ENCODE assay signal across 9 cellular contexts in the genomic region with DNA sequence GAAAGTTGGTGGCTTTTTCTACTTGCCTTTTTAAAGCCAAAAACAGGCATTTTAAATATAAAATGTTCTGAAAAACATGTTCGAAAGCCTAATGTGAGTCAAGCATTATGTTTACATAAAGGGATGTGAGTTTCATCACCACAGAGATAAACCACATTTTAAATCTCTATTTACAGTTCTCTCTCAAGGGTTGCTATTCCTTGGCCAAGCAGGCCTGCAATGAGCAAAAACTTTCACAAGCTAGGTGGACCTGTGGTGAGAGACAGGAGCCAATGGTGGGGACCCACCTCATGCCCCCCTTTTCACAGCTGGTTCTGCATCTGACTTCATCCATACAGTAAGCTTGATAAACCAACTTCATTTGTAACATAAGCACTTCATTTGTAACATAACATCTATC.
DNase-seq lines count a peak whose midpoint lies in the region; ATAC-seq and TF ChIP-seq lines count a peak whose summit lies in the region.
"Had no signal": no experiment of that assay in that cellular context is flagged by ENCODE, and none has a peak within 500 bp of the region (broad histone marks: within the 10 kb centered on the region; RNA-seq: fewer than 3 reads in every experiment).

No MANE protein-coding gene starts in this region.

- H3K27ac ChIP-seq in brain microvascular endothelial cell: peak overlapping the region; percentile 63
- H3K27ac ChIP-seq: SK-N-MC had no signal

- CTCF ChIA-PET in GM10248 (lab: Yijun Ruan, JAX): interaction anchor here (0.7 to 2.5 kb wide), 9 partner anchors 8 to 233 kb away, joined by 3 to 7 read pairs (median 3); no protein-coding TSS in a partner anchor

- H3K4me1 Mint-ChIP-seq in stimulated activated memory B cell treated with anti-CD40 and anti-IgM and Interleukin-4, amounts not matched to agents 10 μg/mL and 1 μg/mL and 100 μg/mL, for 72 hours: peaks cover 64% of the 10 kb centered on the region

- peak overlapping the region; percentile 94 for H3K27ac Mint-ChIP-seq in stimulated activated memory B cell treated with anti-CD40 and anti-IgM and Interleukin-4, amounts not matched to agents 10 μg/mL and 1 μg/mL and 100 μg/mL, for 72 hours

- TF ChIP-seq CTCF in GM10248 (IDR thresholded peaks at IDR 0.05; ENCODE audit: control extremely low read depth, extremely low read depth, low read depth, missing control alignments) (no peak), brain microvascular endothelial cell (IDR thresholded peaks at IDR 0.05; ENCODE audit: low read depth, low read length, missing control alignments) (no peak)

- peak; percentile 30 for DNase-seq in GM10248 (ENCODE audit: extremely low spot score)
- peak; percentile 28 for DNase-seq in HT1080 (ENCODE audit: low read depth)
- DNase-seq in brain microvascular endothelial cell: peak; percentile 54
- no peak for DNase-seq in dermis blood vessel endothelial cell
- no peak for DNase-seq in cerebellar cortex (ENCODE audit: low spot score)
- no peak for DNase-seq in NCI-H187 (lab: John Stamatoyannopoulos, UW)

- peak overlapping the region; percentile 41 for H3K4me3 Mint-ChIP-seq in stimulated activated memory B cell treated with anti-CD40 and anti-IgM and Interleukin-4, amounts not matched to agents 10 μg/mL and 1 μg/mL and 100 μg/mL, for 72 hours

- no peak overlapping the region for H3K4me3 ChIP-seq in brain microvascular endothelial cell (ENCODE audit: low read depth, low read length)
- H3K4me3 ChIP-seq: SK-N-MC had no signal

- no peaks in the 10 kb centered on the region for H3K27me3 Mint-ChIP-seq in stimulated activated memory B cell treated with anti-CD40 and anti-IgM and Interleukin-4, amounts not matched to agents 10 μg/mL and 1 μg/mL and 100 μg/mL, for 72 hours

- no peaks in the 10 kb centered on the region for H3K9me3 Mint-ChIP-seq in stimulated activated memory B cell treated with anti-CD40 and anti-IgM and Interleukin-4, amounts not matched to agents 10 μg/mL and 1 μg/mL and 100 μg/mL, for 72 hours

- peak; percentile 60 for ATAC-seq in GM21526 (IDR thresholded peaks at IDR 0.05; ENCODE audit: low FRiP score, unreplicated experiment)
- ATAC-seq in stimulated activated memory B cell treated with anti-CD40 and anti-IgM and Interleukin-4, amounts not matched to agents 10 μg/mL and 1 μg/mL and 100 μg/mL, for 72 hours: peak; percentile 77

- H3K36me3 ChIP-seq in brain microvascular endothelial cell (replicated peaks): no peaks in the 10 kb centered on the region

- H3K36me3 Mint-ChIP-seq in stimulated activated memory B cell treated with anti-CD40 and anti-IgM and Interleukin-4, amounts not matched to agents 10 μg/mL and 1 μg/mL and 100 μg/mL, for 72 hours: peaks cover 17% of the 10 kb centered on the region

- in situ Hi-C loops in brain microvascular endothelial cell (cut with HindIII; ENCODE audit: low pct_ligation_motif_present, low sequenced_read_pairs): no loop called here

- H3K27me3 ChIP-seq in brain microvascular endothelial cell (replicated peaks): no peaks in the 10 kb centered on the region

- POLR2A ChIA-PET in GM10248 (lab: Yijun Ruan, JAX): no interaction called here

Comparison
In these comparisons a context has a peak if more than half of its experiments do, and no peak if none do; other contexts are left out.
1. DNase-seq: peak in GM10248 (single experiment), HT1080 (single experiment) and brain microvascular endothelial cell (single experiment); none in dermis blood vessel endothelial cell (single experiment), cerebellar cortex (single experiment) and NCI-H187 (0 of 2).